ENCODE assay signal across 8 cellular contexts in genomic region chr1:160284220-160284781, GRCh38. TPM values are rescaled to one million over a fixed set of nuclear protein-coding genes. Genes with fewer than 3 reads are reported as not detected.
DNase-seq lines count a peak whose midpoint lies in the region; ATAC-seq, FAIRE-seq and TF ChIP-seq lines count a peak whose summit lies in the region.

No MANE protein-coding gene starts in this region.

- H3K4ac ChIP-seq in H1 (replicated peaks; ENCODE audit: insufficient read length, low read depth, low read length) (no peak overlapping the region), mesendoderm (ENCODE audit: low read depth, low read length) (no peak overlapping the region)

- H4K91ac ChIP-seq in H1 (replicated peaks; ENCODE audit: insufficient read length, low read length), result no peak overlapping the region

- H4K8ac ChIP-seq in H1 (ENCODE audit: extremely low read depth, insufficient read depth, low read length) (0 out of 2 replicates have a peak overlapping the region, but pooled peaks have one; percentile 83), mesendoderm (ENCODE audit: low read depth, low read length) (no peak overlapping the region)

- H4K5ac ChIP-seq in H1 (ENCODE audit: insufficient read length, low read depth, low read length) (no peak overlapping the region), mesendoderm (ENCODE audit: low read length) (no peak overlapping the region)

- H3K4me1 ChIP-seq in H1 (replicated peaks in 1 of 4; ENCODE audit: control insufficient read depth in 3 of 4, insufficient read depth in 4 of 4, low read length in 3 of 4), result peaks cover 5 to 6% (median 5%) of the 10 kb centered on the region in 4 experiments; a peak in 6 of 7 replicates
- peaks cover 7% of the 10 kb centered on the region for H3K4me1 ChIP-seq in mesendoderm (ENCODE audit: control insufficient read depth, low read depth, low read length)
- H3K4me1 ChIP-seq in upper lobe of right lung, result peaks cover 16% of the 10 kb centered on the region

- H3K36me3 ChIP-seq in H1 (ENCODE audit: control insufficient read depth in 2 of 4, insufficient read depth in 4 of 4, low read length in 3 of 4), result peaks cover 18 to 37% (median 33%) of the 10 kb centered on the region in 4 experiments
- H3K36me3 ChIP-seq in mesendoderm (ENCODE audit: control insufficient read depth, insufficient read depth, low read length), result peaks cover 6% of the 10 kb centered on the region
- peaks cover 48% of the 10 kb centered on the region for H3K36me3 ChIP-seq in upper lobe of right lung

- H2AK5ac ChIP-seq in H1 (ENCODE audit: low read depth, low read length), result no peak overlapping the region
- H2AK5ac ChIP-seq in mesendoderm (ENCODE audit: low read length), result no peak overlapping the region

- H3K79me2 ChIP-seq in H1 (ENCODE audit: control insufficient read depth in 1 of 2, insufficient read depth in 2 of 2, low read length in 2 of 2) (peaks cover 0 to 15% of the 10 kb centered on the region in 2 experiments; a peak in 2 of 4 replicates), mesendoderm (ENCODE audit: control insufficient read depth, insufficient read depth, low read length) (peaks cover 9% of the 10 kb centered on the region)

- H3K23ac ChIP-seq in H1 (ENCODE audit: insufficient read length) (no peak overlapping the region), mesendoderm (ENCODE audit: low read length) (no peak overlapping the region)

- H3K9ac ChIP-seq in H1 (replicated peaks in 1 of 4; ENCODE audit: extremely low read depth in 1 of 4, low read depth in 3 of 4, low read length in 3 of 4), result peak overlapping the region; percentile 86 to 94 (median 88)
- peak overlapping the region; percentile 83 for H3K9ac ChIP-seq in mesendoderm (ENCODE audit: low read length)

- H3K4me3 ChIP-seq in H1 (ENCODE audit: extremely low read depth in 1 of 4, insufficient read depth in 2 of 4, low read depth in 3 of 4, low read length in 4 of 4) (peak overlapping the region; percentile 87 to 98 (median 90)), mesendoderm (ENCODE audit: low read length) (peak overlapping the region; percentile 75), upper lobe of right lung (peak overlapping the region; percentile 82)

- no peak overlapping the region for H2AFZ ChIP-seq in H1 (ENCODE audit: low read length)

- peaks cover 6% of the 10 kb centered on the region; the same call in 1 of the 2 replicates for H3K23me2 ChIP-seq in H1 (ENCODE audit: low read depth, low read length)

- H3K18ac ChIP-seq in H1 (ENCODE audit: extremely low read depth, low read length) (no peak overlapping the region), mesendoderm (ENCODE audit: low read length) (no peak overlapping the region)

- H3K56ac ChIP-seq in H1 (replicated peaks; ENCODE audit: insufficient read length, low read depth, low read length) (no peak overlapping the region), mesendoderm (ENCODE audit: low read length) (peak overlapping the region; percentile 93)

- no peak; a peak in 1 of 3 replicates for TF ChIP-seq POLR2A in H1 (IDR thresholded peaks at IDR 0.05; ENCODE audit: control extremely low read depth in 1 of 2, low read depth in 2 of 2, low read length in 2 of 2)

- no peak overlapping the region; the same call in 1 of the 2 replicates for H2BK15ac ChIP-seq in H1 (ENCODE audit: low read length)
- H2BK15ac ChIP-seq in mesendoderm (replicated peaks; ENCODE audit: low read depth), result no peak overlapping the region

- peak overlapping the region; percentile 81 for H3K27ac ChIP-seq in H1 (ENCODE audit: low read depth, low read length)
- no peak overlapping the region for H3K27ac ChIP-seq in mesendoderm (ENCODE audit: low read depth, low read length)
- peak overlapping the region; percentile 89 for H3K27ac ChIP-seq in upper lobe of right lung

- no peak for TF ChIP-seq RAD21 in H1 (IDR thresholded peaks at IDR 0.05 in 1 of 2, conservative IDR thresholded peaks at IDR 0.05 in 1 of 2; ENCODE audit: low read depth in 2 of 2, low read length in 2 of 2)

- no peak overlapping the region for H3K14ac ChIP-seq in H1 (ENCODE audit: insufficient read length)

- TF ChIP-seq EP300 in H1 (IDR thresholded peaks at IDR 0.05; ENCODE audit: borderline replicate concordance in 1 of 2, low read depth in 2 of 2, low read length in 2 of 2), result no peak

- H3K4me2 ChIP-seq in H1 (ENCODE audit: insufficient read depth in 1 of 2, low read depth in 2 of 2, low read length in 2 of 2) (peak overlapping the region; percentile 82), mesendoderm (ENCODE audit: low read length) (peak overlapping the region; percentile 47)

- H3K27me3 ChIP-seq in H1 (replicated peaks in 1 of 4; ENCODE audit: control insufficient read depth in 3 of 4, extremely low read depth in 1 of 4, insufficient read depth in 3 of 4, low read length in 3 of 4) (no peaks in the 10 kb centered on the region), mesendoderm (ENCODE audit: insufficient read depth, low read length, poor library complexity) (no peaks in the 10 kb centered on the region), upper lobe of right lung (no peaks in the 10 kb centered on the region)

- FAIRE-seq in H1 (lab: Jason Lieb, UNC), result no peak

- H2BK5ac ChIP-seq in H1 (ENCODE audit: low read depth, low read length), result peak overlapping the region; percentile 71
- no peak overlapping the region for H2BK5ac ChIP-seq in mesendoderm (ENCODE audit: low read length)

- H3K9me3 ChIP-seq in H1 (ENCODE audit: insufficient read depth in 2 of 2, low read depth in 1 of 2, low read length in 1 of 2) (no peaks in the 10 kb centered on the region), upper lobe of right lung (no peaks in the 10 kb centered on the region)

- no peak overlapping the region for H2BK12ac ChIP-seq in H1 (ENCODE audit: low read depth, low read length)

- WGBS in H1 (ENCODE audit: extremely low coverage in 1 of 2, insufficient coverage in 1 of 2, insufficient read length in 1 of 2, insufficient replicate concordance in 2 of 2, low coverage in 1 of 2, low lambda C conversion rate in 2 of 2, missing lambda C conversion rate in 1 of 2), 2 experiments, result 17% methylated on average over 15 of the region's 15 CpGs; no CpG with 5 or more reads in 1 of the 2 experiments
- WGBS in mesendoderm (ENCODE audit: extremely low coverage, insufficient coverage, low lambda C conversion rate), result no CpG with 5 or more reads among the region's 15 CpGs

- H4K20me1 ChIP-seq in H1 (replicated peaks in 1 of 2; ENCODE audit: control insufficient read depth in 1 of 2, insufficient read depth in 2 of 2, low read length in 2 of 2), result peaks cover 0 to 3% of the 10 kb centered on the region in 2 experiments

- DNase-seq in stimulated activated CD4-positive, alpha-beta T cell treated with anti-CD3 and anti-CD28 coated beads, Interleukin-15, amount 100 ng/mL, for 24 hours, result peak; percentile 18
- DNase-seq in stimulated activated CD4-positive, alpha-beta T cell treated with anti-CD3 and anti-CD28 coated beads, Interleukin-4, amount 100 ng/mL, for 4 hours, result no peak
- DNase-seq in SW480 (ENCODE audit: low spot score) (peak; percentile 18), H1 (ENCODE audit: low read depth in 1 of 2, low spot score in 2 of 2) (no peak), mesendoderm (peak; percentile 61), upper lobe of right lung (no peak)
- DNase-seq in stimulated activated CD8-positive, alpha-beta memory T cell treated with anti-CD3 and anti-CD28 coated beads, Interleukin-4, amount 100 ng/mL, for 48 hours, result no peak

- H2BK20ac ChIP-seq in H1 (ENCODE audit: low read length), result no peak overlapping the region

- intact Hi-C loops in upper lobe of right lung (cut with DNase I), result no loop called here

- CTCF ChIA-PET in H1 (lab: Charles Lee; ENCODE audit: partially characterized antibody), result interaction anchor here (0.7 to 1.6 kb wide), 13 partner anchors 10 to 199 kb away, joined by 3 to 8 read pairs (median 3); no protein-coding TSS in a partner anchor

- POLR2A ChIA-PET in H1 (lab: Charles Lee; ENCODE audit: partially characterized antibody), result interaction anchor here (0.6 to 7.2 kb wide), 25 partner anchors 10 to 187 kb away, joined by 3 to 79 read pairs (median 3); partner anchors contain the start of genes ATP1A2, COPA, DCAF8 and NCSTN

- ATAC-seq in HG03460 (IDR thresholded peaks at IDR 0.05; ENCODE audit: unreplicated experiment) (peak; percentile 9), upper lobe of right lung (peak; percentile 80)

- TF ChIP-seq CTCF in H1 (IDR thresholded peaks at IDR 0.05; ENCODE audit: control extremely low read depth in 1 of 3, insufficient read depth in 1 of 3, low read depth in 1 of 3, low read length in 3 of 3), result no peak
- no peak for TF ChIP-seq CTCF in upper lobe of right lung (IDR thresholded peaks at IDR 0.05)

- H2BK120ac ChIP-seq in H1 (replicated peaks; ENCODE audit: low read depth, low read length), result no peak overlapping the region
- no peak overlapping the region for H2BK120ac ChIP-seq in mesendoderm (ENCODE audit: low read depth, low read length)

- H3K79me1 ChIP-seq in H1 (ENCODE audit: low read depth, low read length) (peaks cover 3% of the 10 kb centered on the region; the same call in 1 of the 2 replicates), mesendoderm (ENCODE audit: low read length) (peaks cover 10% of the 10 kb centered on the region)

RNA-seq across cellular contexts. Expression of gene PEX19, which starts 0.6 kb away (rescaled TPM):
- total RNA-seq in H1 (2021; fragmentation: NEBNext Ultra II Directional; extraction: Animal tissue kit (Norgen Biotek cat#: 25700)), result 80.2 TPM in 2 replicates
- polyA plus RNA-seq in H1 (2011; rRNA removed), result 36.4 and 50.4 TPM in 2 replicates
- polyA plus RNA-seq in H1 (2011; cell fraction: cytosol; rRNA removed), result 48.4 TPM
- polyA plus RNA-seq in H1 (2011; cell fraction: nucleus; rRNA removed), result 35.9 TPM
- polyA plus RNA-seq in H1 (2012, experiment 1 of 2), result 55.8 to 63.3 TPM (median 57.7 TPM) in 4 replicates
- polyA plus RNA-seq in H1 (2012, experiment 2 of 2), result 34.3 TPM
- 33.4 TPM for polyA plus RNA-seq in H1 (2013, experiment 1 of 2)
- polyA plus RNA-seq in H1 (2013, experiment 2 of 2), result 32.0 TPM
- 76.8 and 97.3 TPM in 2 replicates for polyA minus RNA-seq in H1 (2011; rRNA and poly(A)+ RNA removed)
- 28.8 TPM for polyA minus RNA-seq in H1 (2011; cell fraction: cytosol; rRNA and poly(A)+ RNA removed)
- polyA minus RNA-seq in H1 (2011; cell fraction: nucleus; rRNA and poly(A)+ RNA removed), result 69.6 TPM
- 39.4 TPM for polyA plus RNA-seq in mesendoderm (2013, experiment 1 of 2)
- polyA plus RNA-seq in mesendoderm (2013, experiment 2 of 2), result 38.6 TPM
- 64.2 TPM for total RNA-seq in upper lobe of right lung

RNA-seq across cellular contexts. Expression of gene DCAF8, which starts 22.0 kb away (rescaled TPM):
- total RNA-seq in H1 (2021; fragmentation: NEBNext Ultra II Directional; extraction: Animal tissue kit (Norgen Biotek cat#: 25700)), result 110 and 113 TPM in 2 replicates
- polyA plus RNA-seq in H1 (2011; rRNA removed), result 68.2 and 86.3 TPM in 2 replicates
- polyA plus RNA-seq in H1 (2011; cell fraction: cytosol; rRNA removed), result 109 TPM
- 282 TPM for polyA plus RNA-seq in H1 (2011; cell fraction: nucleus; rRNA removed)
- 108 to 124 TPM (median 115 TPM) in 4 replicates for polyA plus RNA-seq in H1 (2012, experiment 1 of 2)
- polyA plus RNA-seq in H1 (2012, experiment 2 of 2), result 31.3 TPM
- polyA plus RNA-seq in H1 (2013, experiment 1 of 2), result 82.1 TPM
- polyA plus RNA-seq in H1 (2013, experiment 2 of 2), result 76.5 TPM
- 111 and 133 TPM in 2 replicates for polyA minus RNA-seq in H1 (2011; rRNA and poly(A)+ RNA removed)
- 66.3 TPM for polyA minus RNA-seq in H1 (2011; cell fraction: cytosol; rRNA and poly(A)+ RNA removed)
- 167 TPM for polyA minus RNA-seq in H1 (2011; cell fraction: nucleus; rRNA and poly(A)+ RNA removed)
- 50.4 TPM for polyA plus RNA-seq in mesendoderm (2013, experiment 1 of 2)
- 50.1 TPM for polyA plus RNA-seq in mesendoderm (2013, experiment 2 of 2)
- total RNA-seq in upper lobe of right lung, result 130 TPM

RNA-seq across cellular contexts. Expression of gene COPA, which starts 58.7 kb away (rescaled TPM):
- total RNA-seq in H1 (2021; fragmentation: NEBNext Ultra II Directional; extraction: Animal tissue kit (Norgen Biotek cat#: 25700)), result 115 TPM in 2 replicates
- 56.4 and 78.2 TPM in 2 replicates for polyA plus RNA-seq in H1 (2011; rRNA removed)
- 88.6 TPM for polyA plus RNA-seq in H1 (2011; cell fraction: cytosol; rRNA removed)
- polyA plus RNA-seq in H1 (2011; cell fraction: nucleus; rRNA removed), result 66.2 TPM
- polyA plus RNA-seq in H1 (2012, experiment 1 of 2), result 69.4 to 92.6 TPM (median 83.5 TPM) in 4 replicates
- 17.5 TPM for polyA plus RNA-seq in H1 (2012, experiment 2 of 2)
- polyA plus RNA-seq in H1 (2013, experiment 1 of 2), result 71.0 TPM
- polyA plus RNA-seq in H1 (2013, experiment 2 of 2), result 63.2 TPM
- polyA minus RNA-seq in H1 (2011; rRNA and poly(A)+ RNA removed), result 207 and 312 TPM in 2 replicates
- polyA minus RNA-seq in H1 (2011; cell fraction: cytosol; rRNA and poly(A)+ RNA removed), result 114 TPM
- polyA minus RNA-seq in H1 (2011; cell fraction: nucleus; rRNA and poly(A)+ RNA removed), result 92.1 TPM
- polyA plus RNA-seq in mesendoderm (2013, experiment 1 of 2), result 75.5 TPM
- polyA plus RNA-seq in mesendoderm (2013, experiment 2 of 2), result 77.1 TPM
- total RNA-seq in upper lobe of right lung, result 142 TPM

RNA-seq across cellular contexts. Expression of gene NCSTN, which starts 58.9 kb away (rescaled TPM):
- total RNA-seq in H1 (2021; fragmentation: NEBNext Ultra II Directional; extraction: Animal tissue kit (Norgen Biotek cat#: 25700)), result 64.7 and 70.1 TPM in 2 replicates
- 115 and 125 TPM in 2 replicates for polyA plus RNA-seq in H1 (2011; rRNA removed)
- polyA plus RNA-seq in H1 (2011; cell fraction: cytosol; rRNA removed), result 102 TPM
- 156 TPM for polyA plus RNA-seq in H1 (2011; cell fraction: nucleus; rRNA removed)
- polyA plus RNA-seq in H1 (2012, experiment 1 of 2), result 65.3 to 79.1 TPM (median 68.2 TPM) in 4 replicates
- 47.5 TPM for polyA plus RNA-seq in H1 (2012, experiment 2 of 2)
- polyA plus RNA-seq in H1 (2013, experiment 1 of 2), result 139 TPM
- polyA plus RNA-seq in H1 (2013, experiment 2 of 2), result 132 TPM
- 118 and 137 TPM in 2 replicates for polyA minus RNA-seq in H1 (2011; rRNA and poly(A)+ RNA removed)
- polyA minus RNA-seq in H1 (2011; cell fraction: cytosol; rRNA and poly(A)+ RNA removed), result 34.7 TPM
- polyA minus RNA-seq in H1 (2011; cell fraction: nucleus; rRNA and poly(A)+ RNA removed), result 66.9 TPM
- 57.0 TPM for polyA plus RNA-seq in mesendoderm (2013, experiment 1 of 2)
- polyA plus RNA-seq in mesendoderm (2013, experiment 2 of 2), result 53.7 TPM
- 91.9 TPM for total RNA-seq in upper lobe of right lung

Comparison
In these comparisons a context has a peak if more than half of its experiments do, and no peak if none do; other contexts are left out.
1. DNase-seq: peak in stimulated activated CD4-positive, alpha-beta T cell treated with anti-CD3 and anti-CD28 coated beads, Interleukin-15, amount 100 ng/mL, for 24 hours (single experiment), SW480 (single experiment) and mesendoderm (single experiment); none in stimulated activated CD4-positive, alpha-beta T cell treated with anti-CD3 and anti-CD28 coated beads, Interleukin-4, amount 100 ng/mL, for 4 hours (0 of 2), H1 (0 of 2), upper lobe of right lung (single experiment) and stimulated activated CD8-positive, alpha-beta memory T cell treated with anti-CD3 and anti-CD28 coated beads, Interleukin-4, amount 100 ng/mL, for 48 hours (single experiment).
2. Peak in every context shown above with its lines, with median percentiles within 50 percentile points of each other: H3K4me3 ChIP-seq.